ENCODE assay signal across 29 cellular contexts in the genomic region with DNA sequence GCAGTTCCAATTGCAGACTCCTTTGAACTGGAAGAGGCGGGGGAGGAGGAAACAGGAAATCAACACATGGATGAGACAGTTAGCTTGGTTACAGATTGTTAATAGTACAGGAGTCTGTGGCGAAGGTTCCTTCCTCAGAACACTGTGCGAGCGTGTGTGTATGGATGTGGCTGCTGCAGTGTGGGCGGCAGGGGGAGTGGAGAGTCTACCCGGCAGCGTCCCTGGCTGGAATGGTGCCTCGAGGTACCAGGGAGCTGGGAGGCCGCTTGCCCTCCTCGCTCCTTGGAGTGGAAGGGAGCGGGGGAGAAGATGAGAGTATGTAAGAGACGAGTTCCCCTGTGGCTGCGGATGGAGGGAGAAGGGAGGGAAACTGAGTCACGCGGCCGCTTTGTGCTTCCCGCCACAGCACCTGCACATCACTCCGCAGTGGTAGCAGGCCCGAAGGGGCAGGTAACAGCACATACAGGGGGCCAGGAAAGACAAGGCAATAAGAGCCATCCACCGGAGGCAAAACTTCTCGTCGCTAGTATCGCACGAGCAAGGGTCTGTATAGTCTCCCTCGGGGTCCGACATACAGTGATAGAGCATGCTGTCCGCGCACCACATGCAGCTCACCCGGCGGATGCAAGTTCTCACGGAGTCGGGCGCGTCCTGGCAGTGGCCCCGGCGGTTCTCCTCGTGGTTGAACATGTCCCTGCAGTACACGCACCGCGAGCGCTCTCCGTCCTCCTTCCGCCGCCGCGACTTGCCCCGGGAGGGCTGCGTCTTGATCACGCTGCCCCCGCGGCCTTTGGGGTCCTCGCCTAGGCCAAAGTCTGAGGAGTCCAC.
DNase-seq lines count a peak whose midpoint lies in the region; ATAC-seq, FAIRE-seq and TF ChIP-seq lines count a peak whose summit lies in the region.
"Had no signal": no experiment of that assay in that cellular context is flagged by ENCODE, and none has a peak within 500 bp of the region (broad histone marks: within the 10 kb centered on the region; RNA-seq: fewer than 3 reads in every experiment).

No MANE protein-coding gene starts in this region.

- H3K4me1 ChIP-seq in neuronal stem cell (ENCODE audit: control insufficient read depth in 2 of 2, insufficient read depth in 1 of 2, low read depth in 1 of 2, low read length in 2 of 2): no peaks in the 10 kb centered on the region
- H3K4me1 ChIP-seq: BE2C, colonic mucosa, Peyer's patch, SJCRH30 had no signal

- no peak overlapping the region for H2BK12ac ChIP-seq in neuronal stem cell (ENCODE audit: low read length)

- intact Hi-C loops in dorsolateral prefrontal cortex (cut with DNase I): no loop called here
- intact Hi-C loops in activated CD8-positive, alpha-beta T cell treated with anti-CD3 and anti-CD28 coated beads for 36 hours (cut with micrococcal nuclease): no loop called here

- no peak for FAIRE-seq in HTR-8/SVneo (lab: Jason Lieb, UNC)
- FAIRE-seq: bronchial epithelial cell had no signal

- H3K27ac Mint-ChIP-seq in activated CD8-positive, alpha-beta T cell treated with anti-CD3 and anti-CD28 coated beads for 36 hours: no peak overlapping the region
- H3K27ac Mint-ChIP-seq: activated T-helper 1 cell treated with anti-CD3 and anti-CD28 coated beads, Interleukin-12 subunit alpha, Interleukin-12 subunit beta, Interleukin-2, Interleukin-4 antibody, amounts not matched to agents 30 ng/mL and 10 ng/mL and 1 ng/mL, durations not matched to agents 14 hours and 24 hours and 36 hours; effector memory CD8-positive, alpha-beta T cell had no signal

- peak overlapping the region; percentile 14 for H2BK5ac ChIP-seq in neuronal stem cell (ENCODE audit: low read length)

- H3K9me3 ChIP-seq in neuronal stem cell (replicated peaks in 1 of 2; ENCODE audit: control insufficient read depth in 2 of 2, insufficient read depth in 1 of 2, low read depth in 1 of 2, low read length in 2 of 2): peaks cover 0 to 2% of the 10 kb centered on the region in 2 donors
- H3K9me3 ChIP-seq: BE2C, colonic mucosa, ovary, Peyer's patch, SJCRH30 had no signal

- peak overlapping the region; percentile 25 for H3K23ac ChIP-seq in neuronal stem cell (ENCODE audit: low read depth, low read length, poor library complexity)

- DNase-seq in Ammon's horn (ENCODE audit: low spot score) (peak; percentile 23), Kasumi-1 (lab: John Stamatoyannopoulos, UW) (peak; percentile 85 to 87), dorsolateral prefrontal cortex (peak in 5 of 10 donors; percentile 31 to 60 (median 46)), neuronal stem cell (ENCODE audit: low spot score) (no peak), HTR-8/SVneo (ENCODE audit: insufficient read length, low spot score) (no peak)
- no peak for DNase-seq in activated CD8-positive, alpha-beta T cell treated with anti-CD3 and anti-CD28 coated beads for 36 hours
- DNase-seq: activated CD4-positive, alpha-beta T cell treated with anti-CD3 and anti-CD28 coated beads, Interleukin-2, amount 50 U/mL, for 4 hours; activated CD8-positive, alpha-beta memory T cell treated with anti-CD3 and anti-CD28 coated beads, Interleukin-2, amount 50 U/mL, for 4 hours; activated naive CD4-positive, alpha-beta T cell treated with anti-CD3 and anti-CD28 coated beads, Interleukin-2, amount 50 U/mL, for 16 hours; BE2C; colonic mucosa; effector memory CD8-positive, alpha-beta T cell; foreskin keratinocyte; GF-D8; naive B cell; NCI-H1048; NCI-H1694 treated with DMSO at 0.1 percent for 48 hours; NCI-H524 treated with DMSO at 0.1 percent for 48 hours; NK-92 treated with Interleukin-12 subunit alpha and Interleukin-12 subunit beta, amount 100 ng/mL, for 24 hours; Peyer's patch; SJCRH30; trophoblast cell had no signal

- no peak overlapping the region for H3K4me2 ChIP-seq in neuronal stem cell (ENCODE audit: insufficient read depth, low read length, poor library complexity, severe bottlenecking)
- H3K4me2 ChIP-seq: hepatocyte had no signal

- H3K79me1 ChIP-seq in neuronal stem cell (ENCODE audit: low read depth, low read length): peaks cover 1% of the 10 kb centered on the region

- H3K4me3 Mint-ChIP-seq in activated CD8-positive, alpha-beta T cell treated with anti-CD3 and anti-CD28 coated beads for 36 hours: no peak overlapping the region
- H3K4me3 Mint-ChIP-seq: activated T-helper 1 cell treated with anti-CD3 and anti-CD28 coated beads, Interleukin-12 subunit alpha, Interleukin-12 subunit beta, Interleukin-2, Interleukin-4 antibody, amounts not matched to agents 30 ng/mL and 10 ng/mL and 1 ng/mL, durations not matched to agents 14 hours and 24 hours and 36 hours; effector memory CD8-positive, alpha-beta T cell; naive B cell had no signal

- peaks cover 31 to 92% of the 10 kb centered on the region in 2 donors for H3K36me3 ChIP-seq in neuronal stem cell (replicated peaks in 1 of 2; ENCODE audit: control insufficient read depth in 2 of 2, insufficient read depth in 2 of 2, low read length in 2 of 2)
- H3K36me3 ChIP-seq: ovary had no signal

- no CpG with 5 or more reads among the region's 52 CpGs for WGBS in neuronal stem cell (ENCODE audit: extremely low coverage in 2 of 2, insufficient read length in 2 of 2, insufficient replicate concordance in 1 of 2), 2 donors

- ATAC-seq in GM18517 (IDR thresholded peaks at IDR 0.05; ENCODE audit: unreplicated experiment) (no peak), GM21360 (IDR thresholded peaks at IDR 0.05; ENCODE audit: unreplicated experiment) (no peak)
- ATAC-seq in activated CD8-positive, alpha-beta T cell treated with anti-CD3 and anti-CD28 coated beads for 36 hours: no peak
- ATAC-seq: effector memory CD8-positive, alpha-beta T cell; esophagus mucosa; foreskin keratinocyte had no signal

- no peak overlapping the region for H3K14ac ChIP-seq in neuronal stem cell (ENCODE audit: low read length)

- POLR2A ChIA-PET in activated CD8-positive, alpha-beta T cell treated with anti-CD3 and anti-CD28 coated beads for 36 hours (lab: Charles Lee): no interaction called here

- H3K4me3 ChIP-seq in dorsolateral prefrontal cortex (no peak overlapping the region), neuronal stem cell (ENCODE audit: low read length in 2 of 2) (no peak overlapping the region)
- H3K4me3 ChIP-seq: colonic mucosa, hepatocyte, ovary, Peyer's patch, SJCRH30 had no signal

- no peak overlapping the region for H3K18ac ChIP-seq in neuronal stem cell (ENCODE audit: low read length)

- H2BK15ac ChIP-seq in neuronal stem cell (ENCODE audit: low read length): no peak overlapping the region

- H4K91ac ChIP-seq in neuronal stem cell (ENCODE audit: low read depth, low read length, poor library complexity): no peak overlapping the region

- CTCF ChIA-PET in activated CD8-positive, alpha-beta T cell treated with anti-CD3 and anti-CD28 coated beads for 36 hours (lab: Charles Lee): interaction anchor here (1.1 to 2.7 kb wide), 2 partner anchors 8 to 16 kb away, joined by 3 to 7 read pairs; no protein-coding TSS in a partner anchor

- no peaks in the 10 kb centered on the region for H3K4me1 Mint-ChIP-seq in activated CD8-positive, alpha-beta T cell treated with anti-CD3 and anti-CD28 coated beads for 36 hours (ENCODE audit: low read depth)

- H2AK5ac ChIP-seq in neuronal stem cell (ENCODE audit: low read depth, low read length): no peak overlapping the region

- H3K27ac ChIP-seq in dorsolateral prefrontal cortex (peak overlapping the region in 49 of 59 donors; percentile 2 to 80 (median 56)), neuronal stem cell (replicated peaks; ENCODE audit: low read length) (no peak overlapping the region)
- H3K27ac ChIP-seq: colonic mucosa, foreskin keratinocyte, hepatocyte, ovary, Peyer's patch, SJCRH30 had no signal

- H3K9me3 Mint-ChIP-seq in activated CD8-positive, alpha-beta T cell treated with anti-CD3 and anti-CD28 coated beads for 36 hours: no peaks in the 10 kb centered on the region
- H3K9me3 Mint-ChIP-seq: activated T-helper 1 cell treated with anti-CD3 and anti-CD28 coated beads, Interleukin-12 subunit alpha, Interleukin-12 subunit beta, Interleukin-2, Interleukin-4 antibody, amounts not matched to agents 30 ng/mL and 10 ng/mL and 1 ng/mL, durations not matched to agents 14 hours and 24 hours and 36 hours; effector memory CD8-positive, alpha-beta T cell; naive B cell had no signal

- H3K27me3 Mint-ChIP-seq in activated CD8-positive, alpha-beta T cell treated with anti-CD3 and anti-CD28 coated beads for 36 hours: no peaks in the 10 kb centered on the region
- H3K27me3 Mint-ChIP-seq: effector memory CD8-positive, alpha-beta T cell; naive B cell had no signal

- peaks cover 12% of the 10 kb centered on the region for H3K36me3 Mint-ChIP-seq in activated CD8-positive, alpha-beta T cell treated with anti-CD3 and anti-CD28 coated beads for 36 hours (ENCODE audit: low read depth)

- H2BK120ac ChIP-seq in neuronal stem cell (ENCODE audit: low read depth, low read length): no peak overlapping the region

- H2AFZ ChIP-seq in neuronal stem cell (ENCODE audit: low read length): no peak overlapping the region
- H2AFZ ChIP-seq: hepatocyte had no signal

- no peak overlapping the region for H3K9ac ChIP-seq in neuronal stem cell (ENCODE audit: low read depth, low read length, poor library complexity)

- TF ChIP-seq CTCF in dorsolateral prefrontal cortex (IDR thresholded peaks at IDR 0.05 in 54 of 56, conservative IDR thresholded peaks at IDR 0.05 in 2 of 56; ENCODE audit: low read depth in 1 of 56, partially characterized antibody in 56 of 56): no peak
- TF ChIP-seq CTCF in activated CD8-positive, alpha-beta T cell treated with anti-CD3 and anti-CD28 coated beads for 36 hours (IDR thresholded peaks at IDR 0.05): no peak

- H3K4ac ChIP-seq in neuronal stem cell (ENCODE audit: low read length): no peak overlapping the region

- H3K27me3 ChIP-seq in dorsolateral prefrontal cortex (no peaks in the 10 kb centered on the region), neuronal stem cell (ENCODE audit: control insufficient read depth in 3 of 3, insufficient read depth in 3 of 3, low read depth in 1 of 3, low read length in 3 of 3) (no peaks in the 10 kb centered on the region)
- H3K27me3 ChIP-seq: BE2C, colonic mucosa, foreskin keratinocyte, hepatocyte, ovary, Peyer's patch, SJCRH30 had no signal

- no peak overlapping the region for H4K8ac ChIP-seq in neuronal stem cell (ENCODE audit: low read depth, low read length)

Comparison
In these comparisons a context has a peak if more than half of its experiments do, and no peak if none do; other contexts are left out.
1. DNase-seq: peak in Ammon's horn (single experiment) and Kasumi-1 (2 of 2); none in neuronal stem cell (single experiment), HTR-8/SVneo (single experiment) and activated CD8-positive, alpha-beta T cell treated with anti-CD3 and anti-CD28 coated beads for 36 hours (single experiment).